Comparison of ENCODE assay signal across 8 cellular contexts in the genomic region with DNA sequence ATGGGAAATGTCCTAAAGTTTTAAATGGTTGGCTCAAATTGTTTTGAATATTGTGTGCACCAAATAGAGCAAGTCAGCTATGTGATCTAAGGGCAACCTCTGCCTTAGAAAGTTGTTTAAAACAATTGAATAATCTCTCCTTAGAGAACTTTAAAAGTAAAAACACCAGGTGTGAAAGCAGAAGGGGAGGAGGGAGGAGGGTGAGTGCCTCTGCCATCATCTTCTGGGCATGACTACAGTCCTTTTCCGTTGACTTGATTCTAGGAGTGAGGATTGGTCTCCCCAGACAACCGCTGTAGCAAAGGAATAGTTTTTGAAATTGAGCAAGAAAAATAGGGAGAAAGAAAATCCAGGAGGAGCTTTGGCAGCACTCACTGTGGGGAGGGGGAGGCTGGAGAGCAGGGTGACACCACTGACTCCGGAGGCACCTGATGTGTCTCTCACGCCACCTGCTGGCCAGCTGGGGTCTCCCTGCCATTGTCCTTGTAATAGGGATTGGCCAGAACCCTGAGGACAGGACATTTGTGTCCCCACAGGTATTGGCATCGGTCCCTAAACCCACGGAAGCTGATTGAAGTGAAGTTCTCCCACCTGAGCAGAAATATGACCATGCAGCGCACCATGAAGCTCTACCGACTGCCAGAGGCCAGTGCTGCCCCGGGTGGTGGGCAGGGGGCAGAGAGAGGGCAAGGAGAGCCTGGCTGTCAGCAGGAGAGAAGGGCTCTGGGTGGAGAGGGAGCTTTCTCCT. TPM values are rescaled to one million over a fixed set of nuclear protein-coding genes. Genes with fewer than 3 reads are reported as not detected.
A peak's percentile ranks its signal among the peaks of the same experiment; 100 is the strongest.
DNase-seq lines count a peak whose midpoint lies in the region; ATAC-seq, FAIRE-seq and TF ChIP-seq lines count a peak whose summit lies in the region.

No MANE protein-coding gene starts in this region.

- DNase-seq in CD1c-positive myeloid dendritic cell (ENCODE audit: extremely low spot score) (peak; percentile 68), HPDE6-E6E7 (ENCODE audit: extremely low spot score) (peak; percentile 93), NOMO-1 (lab: John Stamatoyannopoulos, UW; ENCODE audit: unreplicated experiment in 2 of 2) (peak; percentile 24 to 51), endothelial cell of umbilical vein (ENCODE audit: low read depth, low spot score) (peak; percentile 73), mucosa of descending colon (peak; percentile 80 to 94 (median 91))
- peak; percentile 86 for DNase-seq in activated CD8-positive, alpha-beta memory T cell treated with anti-CD3 and anti-CD28 coated beads, Interleukin-2, amount 50 U/mL, for 48 hours
- DNase-seq in stimulated activated CD8-positive, alpha-beta memory T cell treated with anti-CD3 and anti-CD28 coated beads, Interleukin-4, amount 100 ng/mL, for 24 hours (ENCODE audit: low read depth) = peak; percentile 64

- H3K9me3 ChIP-seq in endothelial cell of umbilical vein (replicated peaks; ENCODE audit: control insufficient read depth, insufficient read depth, low read length) (no peaks in the 10 kb centered on the region), mucosa of descending colon (no peaks in the 10 kb centered on the region)

- H3K27me3 ChIP-seq in endothelial cell of umbilical vein (ENCODE audit: control insufficient read depth in 2 of 2, insufficient read depth in 2 of 2, low read length in 2 of 2) = no peaks in the 10 kb centered on the region

- BruUV-seq in endothelial cell of umbilical vein (replicated peaks; lab: Mats Ljungman, UMichigan) = no TSS peak

- H3K9ac ChIP-seq in endothelial cell of umbilical vein (replicated peaks; ENCODE audit: extremely low read depth, insufficient read depth, low read length) = no peak overlapping the region

- dilution Hi-C loops in endothelial cell of umbilical vein (cut with MboI; ENCODE audit: extremely low pct_ligation_motif_present, low sequenced_read_pairs) = no loop called here

- H3K4me1 ChIP-seq in endothelial cell of umbilical vein (ENCODE audit: control insufficient read depth, extremely low read depth, insufficient read depth, low read length) (peaks cover under 1% of the 10 kb centered on the region), mucosa of descending colon (ENCODE audit: low read depth) (no peaks in the 10 kb centered on the region)

- peak; percentile 90 for ATAC-seq in mucosa of descending colon
- no peak for ATAC-seq in HG03045 (IDR thresholded peaks at IDR 0.05; ENCODE audit: unreplicated experiment)

- peak; percentile 89 for FAIRE-seq in endothelial cell of umbilical vein (lab: Jason Lieb, UNC)

- TF ChIP-seq POLR2A in endothelial cell of umbilical vein (IDR thresholded peaks at IDR 0.05; ENCODE audit: low read depth, low read length) = no peak

- peak; percentile 84 to 91 for TF ChIP-seq CTCF in endothelial cell of umbilical vein (IDR thresholded peaks at IDR 0.05; ENCODE audit: extremely low read depth in 1 of 2, insufficient read depth in 1 of 2, low read depth in 1 of 2, low read length in 2 of 2)
- peak; percentile 90 for TF ChIP-seq CTCF in mucosa of descending colon (IDR thresholded peaks at IDR 0.05)

- H4K20me1 ChIP-seq in endothelial cell of umbilical vein (replicated peaks; ENCODE audit: control insufficient read depth, extremely low read depth, insufficient read depth, low read length) = no peaks in the 10 kb centered on the region

- CTCF ChIA-PET in endothelial cell of umbilical vein (lab: Charles Lee) = interaction anchor here (0.6 to 2.2 kb wide), 27 partner anchors 10 to 323 kb away, joined by 3 to 14 read pairs (median 5); a partner anchor contains a TSS

- no peak overlapping the region for H3K27ac ChIP-seq in endothelial cell of umbilical vein (ENCODE audit: insufficient read depth, low read depth, low read length)

- H3K36me3 ChIP-seq in endothelial cell of umbilical vein (ENCODE audit: control insufficient read depth in 2 of 2, extremely low read depth in 1 of 2, insufficient read depth in 2 of 2, low read length in 2 of 2) (peaks cover 33 to 55% of the 10 kb centered on the region in 2 experiments), mucosa of descending colon (ENCODE audit: low read depth) (peaks cover 14% of the 10 kb centered on the region)

- no peaks in the 10 kb centered on the region for H3K79me2 ChIP-seq in endothelial cell of umbilical vein (ENCODE audit: control insufficient read depth, insufficient read depth, low read length)

- H2AFZ ChIP-seq in endothelial cell of umbilical vein (ENCODE audit: low read depth, low read length) = no peak overlapping the region

- H3K4me3 ChIP-seq in endothelial cell of umbilical vein (replicated peaks in 1 of 3; ENCODE audit: insufficient read depth in 1 of 3, low read depth in 1 of 3, low read length in 3 of 3) (no peak overlapping the region), mucosa of descending colon (no peak overlapping the region)

- POLR2A ChIA-PET in endothelial cell of umbilical vein (lab: Charles Lee) = no interaction called here

- intact Hi-C loops in endothelial cell of umbilical vein (cut with micrococcal nuclease) (loop anchor here (1.0 kb wide), 1 partner anchor 179 kb away; no protein-coding TSS in a partner anchor), mucosa of descending colon (cut with DNase I, micrococcal nuclease) (loop anchor here in 1 of 2 donors (10.0 kb wide), 1 partner anchor 174 kb away; no protein-coding TSS in a partner anchor)

- no peaks in the 10 kb centered on the region for H3K9me1 ChIP-seq in endothelial cell of umbilical vein (replicated peaks; ENCODE audit: control insufficient read depth, extremely low read depth, insufficient read depth, low read length)

- H3K4me2 ChIP-seq in endothelial cell of umbilical vein (ENCODE audit: insufficient read depth, low read length) = no peak overlapping the region

TF ChIP-seq in endothelial cell of umbilical vein, 7 proteins besides CTCF, POLR2A, EP300 and RAD21 (continues in another document):
- TF ChIP-seq GATA2 (IDR thresholded peaks at IDR 0.05; ENCODE audit: insufficient read depth, insufficient read length, low read depth, low read length) (no peak), FOS (IDR thresholded peaks at IDR 0.05; ENCODE audit: borderline replicate concordance, insufficient read depth, low read length) (no peak), POLR2AphosphoS5 (IDR thresholded peaks at IDR 0.05; ENCODE audit: insufficient read depth, low read depth, low read length) (no peak), JUN (IDR thresholded peaks at IDR 0.05; ENCODE audit: borderline replicate concordance, insufficient read depth, insufficient read length, low read depth) (no peak)

RNA-seq across cellular contexts. Expression of a gene that starts 33.3 kb away (rescaled TPM):
- total RNA-seq in endothelial cell of umbilical vein = 35.0 and 43.1 TPM in 2 replicates
- 30.4 and 42.0 TPM in 2 replicates for polyA plus RNA-seq in endothelial cell of umbilical vein
- 25.0 and 32.8 TPM in 2 replicates for polyA plus RNA-seq in endothelial cell of umbilical vein (2011; cell fraction: cytosol; rRNA removed)
- 21.4 and 26.3 TPM in 2 replicates for polyA plus RNA-seq in endothelial cell of umbilical vein (2011; cell fraction: nucleus; rRNA removed)
- 33.1 and 40.7 TPM in 2 replicates for polyA plus RNA-seq in endothelial cell of umbilical vein (2012)
- 22.5 and 38.7 TPM in 2 replicates for polyA minus RNA-seq in endothelial cell of umbilical vein
- 81.3 TPM for polyA minus RNA-seq in endothelial cell of umbilical vein (2011; cell fraction: cytosol; rRNA and poly(A)+ RNA removed)
- polyA minus RNA-seq in endothelial cell of umbilical vein (2011; cell fraction: nucleus; rRNA and poly(A)+ RNA removed) = 7.3 and 14.1 TPM in 2 replicates
- total RNA-seq in mucosa of descending colon = 100 to 1,000 TPM; 205 to 562 (median 232) TPM

RNA-seq across cellular contexts. Expression of a gene that starts 36.4 kb away (rescaled TPM):
- total RNA-seq in endothelial cell of umbilical vein (6.7 and 7.5 TPM in 2 replicates), mucosa of descending colon (10 to 100 TPM; 18.1 to 28.7 (median 26.3) TPM)
- polyA plus RNA-seq in endothelial cell of umbilical vein = 4.5 and 4.7 TPM in 2 replicates
- polyA plus RNA-seq in endothelial cell of umbilical vein (2011; cell fraction: cytosol; rRNA removed) = 2.6 and 3.8 TPM in 2 replicates
- 13.7 and 19.5 TPM in 2 replicates for polyA plus RNA-seq in endothelial cell of umbilical vein (2011; cell fraction: nucleus; rRNA removed)
- 3.1 and 6.8 TPM in 2 replicates for polyA plus RNA-seq in endothelial cell of umbilical vein (2012)
- 3.7 and 5.2 TPM in 2 replicates for polyA minus RNA-seq in endothelial cell of umbilical vein
- polyA minus RNA-seq in endothelial cell of umbilical vein (2011; cell fraction: cytosol; rRNA and poly(A)+ RNA removed) = 4.2 TPM
- polyA minus RNA-seq in endothelial cell of umbilical vein (2011; cell fraction: nucleus; rRNA and poly(A)+ RNA removed) = 5.5 and 7.2 TPM in 2 replicates

RNA-seq across cellular contexts. Expression of a gene that starts 37.9 kb away (rescaled TPM):
- total RNA-seq in endothelial cell of umbilical vein (126 and 135 TPM in 2 replicates), mucosa of descending colon (10 to 100 TPM; 47.0 to 94.0 (median 76.1) TPM)
- 25.7 and 37.6 TPM in 2 replicates for polyA plus RNA-seq in endothelial cell of umbilical vein
- polyA plus RNA-seq in endothelial cell of umbilical vein (2011; cell fraction: cytosol; rRNA removed) = 36.0 and 37.3 TPM in 2 replicates
- 60.2 and 64.7 TPM in 2 replicates for polyA plus RNA-seq in endothelial cell of umbilical vein (2011; cell fraction: nucleus; rRNA removed)
- polyA plus RNA-seq in endothelial cell of umbilical vein (2012) = 101 and 108 TPM in 2 replicates
- 64.6 and 73.8 TPM in 2 replicates for polyA minus RNA-seq in endothelial cell of umbilical vein
- 88.1 TPM for polyA minus RNA-seq in endothelial cell of umbilical vein (2011; cell fraction: cytosol; rRNA and poly(A)+ RNA removed)
- 54.0 and 57.5 TPM in 2 replicates for polyA minus RNA-seq in endothelial cell of umbilical vein (2011; cell fraction: nucleus; rRNA and poly(A)+ RNA removed)

RNA-seq across cellular contexts. Expression of a gene that starts 47.6 kb away (rescaled TPM):
- total RNA-seq in endothelial cell of umbilical vein = 29.0 and 30.8 TPM in 2 replicates
- 36.5 and 39.1 TPM in 2 replicates for polyA plus RNA-seq in endothelial cell of umbilical vein
- 23.9 and 26.3 TPM in 2 replicates for polyA plus RNA-seq in endothelial cell of umbilical vein (2011; cell fraction: cytosol; rRNA removed)
- polyA plus RNA-seq in endothelial cell of umbilical vein (2011; cell fraction: nucleus; rRNA removed) = 21.6 and 23.1 TPM in 2 replicates
- polyA plus RNA-seq in endothelial cell of umbilical vein (2012) = 22.9 and 33.4 TPM in 2 replicates
- polyA minus RNA-seq in endothelial cell of umbilical vein = 36.0 and 40.5 TPM in 2 replicates
- 21.4 TPM for polyA minus RNA-seq in endothelial cell of umbilical vein (2011; cell fraction: cytosol; rRNA and poly(A)+ RNA removed)
- 11.1 and 17.6 TPM in 2 replicates for polyA minus RNA-seq in endothelial cell of umbilical vein (2011; cell fraction: nucleus; rRNA and poly(A)+ RNA removed)
- total RNA-seq in mucosa of descending colon = 10 to 100 TPM; 21.6 to 29.0 (median 24.8) TPM

RNA-seq across cellular contexts. Expression of a gene that starts 49.2 kb away (rescaled TPM):
- total RNA-seq in endothelial cell of umbilical vein = 20.0 and 20.6 TPM in 2 replicates
- 5.0 and 7.0 TPM in 2 replicates for polyA plus RNA-seq in endothelial cell of umbilical vein
- polyA plus RNA-seq in endothelial cell of umbilical vein (2011; cell fraction: cytosol; rRNA removed) = 8.9 and 10.3 TPM in 2 replicates
- polyA plus RNA-seq in endothelial cell of umbilical vein (2011; cell fraction: nucleus; rRNA removed) = 8.1 and 8.9 TPM in 2 replicates
- 11.3 and 14.3 TPM in 2 replicates for polyA plus RNA-seq in endothelial cell of umbilical vein (2012)
- 3.7 and 5.7 TPM in 2 replicates for polyA minus RNA-seq in endothelial cell of umbilical vein
- polyA minus RNA-seq in endothelial cell of umbilical vein (2011; cell fraction: cytosol; rRNA and poly(A)+ RNA removed) = 12.7 TPM
- 3.8 and 4.3 TPM in 2 replicates for polyA minus RNA-seq in endothelial cell of umbilical vein (2011; cell fraction: nucleus; rRNA and poly(A)+ RNA removed)
- total RNA-seq in mucosa of descending colon = 10 to 100 TPM; 36.7 to 98.2 (median 37.0) TPM

Comparison
In these comparisons a context has a peak if more than half of its experiments do, and no peak if none do; other contexts are left out.
1. DNase-seq: peak in every context shown above with its lines; median percentile 93 in HPDE6-E6E7; 91 in mucosa of descending colon; 86 in activated CD8-positive, alpha-beta memory T cell treated with anti-CD3 and anti-CD28 coated beads, Interleukin-2, amount 50 U/mL, for 48 hours; 73 in endothelial cell of umbilical vein; 68 in CD1c-positive myeloid dendritic cell; 64 in stimulated activated CD8-positive, alpha-beta memory T cell treated with anti-CD3 and anti-CD28 coated beads, Interleukin-4, amount 100 ng/mL, for 24 hours; 38 in NOMO-1.